ENCODE assay signal across 17 cellular contexts in the genomic region with DNA sequence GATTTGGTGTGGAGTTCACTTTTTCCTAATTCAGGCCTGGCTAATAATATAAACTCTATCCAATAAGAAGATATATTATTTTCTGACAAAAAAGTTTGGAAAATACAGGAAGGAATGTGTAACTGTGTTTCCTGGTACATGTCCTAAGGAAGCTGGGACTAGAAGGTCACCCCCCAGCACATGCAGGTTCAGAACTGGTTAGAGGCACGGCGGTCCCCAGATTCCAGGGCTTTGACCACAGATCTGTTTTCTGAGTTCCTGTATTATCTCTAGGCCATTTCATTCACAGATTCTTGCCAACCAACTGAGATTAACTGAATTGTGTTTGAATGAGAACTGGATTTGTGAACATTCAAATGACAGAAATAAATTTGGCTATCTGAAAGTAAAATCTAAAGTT.
DNase-seq lines count a peak whose midpoint lies in the region; ATAC-seq, FAIRE-seq and TF ChIP-seq lines count a peak whose summit lies in the region.
"Had no signal": no experiment of that assay in that cellular context is flagged by ENCODE, and none has a peak within 500 bp of the region (broad histone marks: within the 10 kb centered on the region; RNA-seq: fewer than 3 reads in every experiment).

No MANE protein-coding gene starts in this region.

- H3K4me3 ChIP-seq in subcutaneous abdominal adipose tissue (ENCODE audit: low read depth in 1 of 5, low read length in 5 of 5), result no peak overlapping the region
- no peak overlapping the region for H3K4me3 ChIP-seq in vagina
- H3K4me3 ChIP-seq: BLaER1, K562 had no signal

- no peak overlapping the region for H3K9ac ChIP-seq in subcutaneous abdominal adipose tissue (ENCODE audit: low read length in 5 of 5)
- H3K9ac ChIP-seq: BLaER1 had no signal

- peak overlapping the region; percentile 72 for H3K27ac ChIP-seq in subcutaneous abdominal adipose tissue (ENCODE audit: low read depth, low read length)
- no peak overlapping the region for H3K27ac ChIP-seq in vagina
- H3K27ac ChIP-seq: 22Rv1, BLaER1 had no signal

- peaks cover 2 to 67% (median 49%) of the 10 kb centered on the region in 5 donors for H3K4me1 ChIP-seq in subcutaneous abdominal adipose tissue (ENCODE audit: control insufficient read depth in 5 of 5, insufficient read depth in 5 of 5, low read length in 5 of 5)
- H3K4me1 ChIP-seq in vagina, result peaks cover 24% of the 10 kb centered on the region

- H3K36me3 ChIP-seq in subcutaneous abdominal adipose tissue (ENCODE audit: control insufficient read depth in 5 of 5, insufficient read depth in 5 of 5, low read length in 5 of 5) (no peaks in the 10 kb centered on the region), vagina (no peaks in the 10 kb centered on the region)

- intact Hi-C loops in vagina (cut with DNase I), result no loop called here

- no peaks in the 10 kb centered on the region for H3K9me3 ChIP-seq in subcutaneous abdominal adipose tissue (ENCODE audit: control insufficient read depth in 5 of 5, low read length in 5 of 5)
- no peaks in the 10 kb centered on the region for H3K9me3 ChIP-seq in vagina
- H3K9me3 ChIP-seq: BLaER1 had no signal

- no peak for DNase-seq in GM19239 (ENCODE audit: insufficient read length, low spot score)
- DNase-seq in astrocyte of the hippocampus (ENCODE audit: low read depth, low spot score), result peak; percentile 34
- DNase-seq in iris pigment epithelial cell (ENCODE audit: low read depth), result peak; percentile 14
- no peak for DNase-seq in D341Med (ENCODE audit: low spot score)
- DNase-seq in vagina (ENCODE audit: extremely low spot score in 2 of 2), result no peak
- DNase-seq: AML-193; CD8-positive, alpha-beta memory T cell; DMS 273 treated with DMSO at 0.1 percent for 48 hours had no signal

- TF ChIP-seq CTCF in vagina (IDR thresholded peaks at IDR 0.05), result no peak

- peak; percentile 23 for FAIRE-seq in GM19239 (lab: Jason Lieb, UNC)
- FAIRE-seq: GM18507, H1, K562 had no signal

- H3K27me3 ChIP-seq in subcutaneous abdominal adipose tissue (ENCODE audit: control insufficient read depth in 5 of 5, insufficient read depth in 4 of 5, low read length in 5 of 5) (no peaks in the 10 kb centered on the region), vagina (no peaks in the 10 kb centered on the region)
- H3K27me3 ChIP-seq: BLaER1 had no signal

- no peak for ATAC-seq in GM21381 (IDR thresholded peaks at IDR 0.05; ENCODE audit: unreplicated experiment)
- no peak for ATAC-seq in HG03571 (IDR thresholded peaks at IDR 0.05; ENCODE audit: unreplicated experiment)
- ATAC-seq: HCT116, K562 had no signal

- TF ChIP-seq POLR2A in vagina (IDR thresholded peaks at IDR 0.05), result no peak

Comparison
In these comparisons a context has a peak if more than half of its experiments do, and no peak if none do; other contexts are left out.
1. DNase-seq: peak in astrocyte of the hippocampus (single experiment) and iris pigment epithelial cell (single experiment); none in GM19239 (single experiment), D341Med (single experiment) and vagina (0 of 2).